Comparison of ENCODE assay signal across 8 cellular contexts in the genomic region with DNA sequence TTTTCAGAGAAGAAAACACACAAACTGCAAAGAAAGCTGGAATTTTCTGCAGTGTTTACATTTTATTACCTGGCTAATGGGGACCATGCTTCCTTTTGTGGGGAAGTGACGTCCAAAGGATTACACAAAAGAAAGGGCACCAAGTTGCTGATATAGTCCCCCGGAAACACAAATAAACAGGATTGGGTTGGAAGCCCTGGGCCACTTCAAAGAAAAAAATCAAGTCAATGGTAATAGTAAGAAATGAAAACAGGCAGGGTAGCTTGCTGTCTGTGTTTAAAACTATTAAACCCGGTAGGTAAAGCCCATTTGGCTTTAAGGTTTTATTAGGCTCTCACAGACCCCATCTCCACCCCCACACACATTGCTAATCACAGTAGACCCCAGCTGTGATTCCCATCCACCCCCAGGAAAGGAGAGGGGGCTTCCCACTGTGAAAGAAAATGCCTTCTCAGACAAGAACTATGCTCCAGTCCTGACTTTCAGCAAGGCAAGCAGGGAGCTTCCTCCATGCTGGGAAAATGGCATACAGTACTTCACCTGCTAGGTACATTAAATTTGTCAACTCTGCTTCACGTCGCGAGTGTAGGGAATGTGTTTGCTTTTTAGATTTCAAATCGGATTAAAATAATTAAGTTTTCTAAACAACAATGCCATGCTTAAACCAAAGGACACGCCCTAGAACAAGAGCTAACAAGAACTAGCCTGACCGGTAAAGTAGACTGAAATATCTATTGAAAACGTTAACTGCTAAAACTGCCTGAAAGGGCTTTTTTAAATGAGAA. TPM values are rescaled to one million over a fixed set of nuclear protein-coding genes. Genes with fewer than 3 reads are reported as not detected.
DNase-seq lines count a peak whose midpoint lies in the region; ATAC-seq and TF ChIP-seq lines count a peak whose summit lies in the region.

No MANE protein-coding gene starts in this region.

- TF ChIP-seq EP300 in upper lobe of left lung (IDR thresholded peaks at IDR 0.05), result no peak

- TF ChIP-seq POLR2A in upper lobe of left lung (IDR thresholded peaks at IDR 0.05), result peak in 1 of 4 donors; percentile 16

- DNase-seq in AG10803 (ENCODE audit: low read depth) (no peak), astrocyte of the cerebellum (ENCODE audit: low read depth) (no peak), kidney glomerular epithelial cell (lab: John Stamatoyannopoulos, UW) (peak; percentile 49), upper lobe of left lung (no peak), Karpas-422 (no peak), ureter (ENCODE audit: low spot score) (no peak)

- H3K79me2 ChIP-seq in Karpas-422 (ENCODE audit: low read length), result no peaks in the 10 kb centered on the region

- H3K27ac ChIP-seq in upper lobe of left lung, result peak overlapping the region in 3 of 4 donors; percentile 67 to 89 (median 88)
- H3K27ac ChIP-seq in Karpas-422 (ENCODE audit: low read length), result no peak overlapping the region

- H3K4me3 ChIP-seq in AG10803 (ENCODE audit: low read length) (peak overlapping the region; percentile 68), astrocyte of the cerebellum (ENCODE audit: low read depth, low read length) (peak overlapping the region; percentile 72), upper lobe of left lung (peak overlapping the region in 3 of 4 donors; percentile 51 to 61 (median 59)), Karpas-422 (ENCODE audit: low read length) (no peak overlapping the region)

- in situ Hi-C loops in astrocyte of the cerebellum (cut with HindIII; ENCODE audit: low sequenced_read_pairs), result no loop called here

- H2AFZ ChIP-seq in Karpas-422 (ENCODE audit: low read length), result no peak overlapping the region

- H3K9me3 Mint-ChIP-seq in IgD-negative memory B cell, result no peaks in the 10 kb centered on the region

- H3K27me3 Mint-ChIP-seq in IgD-negative memory B cell, result peaks cover 22% of the 10 kb centered on the region

- H3K4me1 Mint-ChIP-seq in IgD-negative memory B cell, result peaks cover 7 to 12% (median 8%) of the 10 kb centered on the region in 3 donors

- ATAC-seq in upper lobe of left lung (ENCODE audit: low FRiP score in 2 of 2) (no peak), HG02610 (IDR thresholded peaks at IDR 0.05; ENCODE audit: unreplicated experiment) (no peak)

- TF ChIP-seq CTCF in AG10803 (conservative IDR thresholded peaks at IDR 0.05; ENCODE audit: low read length) (no peak), astrocyte of the cerebellum (IDR thresholded peaks at IDR 0.05; ENCODE audit: low read depth, low read length, missing control alignments) (no peak), upper lobe of left lung (IDR thresholded peaks at IDR 0.05) (no peak)

- peak overlapping the region in 1 of 3 donors; percentile 81 for H3K27ac Mint-ChIP-seq in IgD-negative memory B cell

- peak overlapping the region; percentile 88 to 93 (median 92) for H3K4me3 Mint-ChIP-seq in IgD-negative memory B cell

- 7 to 18% methylated on average over 10 of the region's 10 CpGs for WGBS in upper lobe of left lung, 2 donors

- H3K27me3 ChIP-seq in upper lobe of left lung (peaks cover 0 to 13% (median 2%) of the 10 kb centered on the region in 4 donors), Karpas-422 (ENCODE audit: low read length) (0 out of 2 replicates have a peak, but pooled peaks cover 2% of the 10 kb centered on the region)

- H3K36me3 ChIP-seq in upper lobe of left lung, result no peaks in the 10 kb centered on the region
- H3K36me3 ChIP-seq in Karpas-422 (ENCODE audit: insufficient read depth, low read length), result no peaks in the 10 kb centered on the region

- H4K20me1 ChIP-seq in Karpas-422 (ENCODE audit: insufficient read depth, low read depth, low read length), result no peaks in the 10 kb centered on the region

- H3K9me3 ChIP-seq in upper lobe of left lung (no peaks in the 10 kb centered on the region), Karpas-422 (ENCODE audit: low read length) (no peaks in the 10 kb centered on the region)

- no peaks in the 10 kb centered on the region for H3K9me2 ChIP-seq in Karpas-422 (replicated peaks; ENCODE audit: insufficient read depth, low read length)

- H3K36me3 Mint-ChIP-seq in IgD-negative memory B cell, result no peaks in the 10 kb centered on the region

- no peak overlapping the region for H3K9ac ChIP-seq in Karpas-422 (ENCODE audit: low read length)

- H3K4me2 ChIP-seq in Karpas-422 (ENCODE audit: low read depth, low read length, poor library complexity, severe bottlenecking), result no peak overlapping the region

- H3K4me1 ChIP-seq in upper lobe of left lung, result peaks cover 7 to 32% (median 13%) of the 10 kb centered on the region in 4 donors
- no peaks in the 10 kb centered on the region for H3K4me1 ChIP-seq in Karpas-422 (ENCODE audit: low read length)

RNA-seq across cellular contexts. Expression of gene PERP, which starts 1.1 kb away (rescaled TPM):
- 2.1 TPM for polyA plus RNA-seq in IgD-negative memory B cell
- total RNA-seq in upper lobe of left lung (10 to 100 TPM; 13.6 to 69.8 (median 26.1) TPM), ureter (95.5 TPM)
- total RNA-seq in Karpas-422 (2014; rRNA removed; shearing (Covaris generic); ENCODE audit: low replicate concordance), result not detected in 2 replicates

RNA-seq across cellular contexts. Expression of gene ARFGEF3, which starts 55.7 kb away (rescaled TPM):
- polyA plus RNA-seq in IgD-negative memory B cell, result not detected
- 10 to 100 TPM; 19.8 to 53.6 (median 30.5) TPM for total RNA-seq in upper lobe of left lung
- total RNA-seq in Karpas-422 (2014; rRNA removed; shearing (Covaris generic); ENCODE audit: low replicate concordance), result 0.04 TPM in 1 of 2 replicates, not detected in the other
- 40.1 TPM for total RNA-seq in ureter

Comparison
In these comparisons a context has a peak if more than half of its experiments do, and no peak if none do; other contexts are left out.
1. RNA of gene PERP, which starts 1.1 kb away (total RNA-seq): 95.5 TPM in ureter (single experiment) and 13.6 to 69.8 TPM in upper lobe of left lung; not detected in Karpas-422; every median in the first group is over 10 times any median in the second.
2. RNA of gene ARFGEF3, which starts 55.7 kb away (total RNA-seq): 40.1 TPM in ureter (single experiment) and 19.8 to 53.6 TPM in upper lobe of left lung; 0.04 TPM in Karpas-422; every median in the first group is over 10 times any median in the second.